In the genomic region with DNA sequence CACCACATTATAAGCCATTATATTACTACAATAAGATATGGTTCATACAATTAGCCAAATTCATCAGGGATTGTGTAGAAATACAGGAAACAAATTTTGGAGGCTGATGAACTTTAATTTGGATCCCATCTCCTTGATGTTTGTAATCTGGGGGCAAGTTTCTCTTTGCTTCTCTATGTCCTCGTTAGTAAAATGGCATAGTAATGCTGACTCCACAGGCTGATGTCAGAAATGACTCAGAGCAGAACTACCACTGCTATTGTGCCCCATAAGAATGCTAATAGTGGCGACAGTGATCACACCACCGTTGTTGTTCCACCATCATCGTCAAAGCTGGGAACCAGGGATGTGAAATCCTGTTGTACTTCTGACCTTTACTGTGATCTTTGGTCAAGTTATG, we compare ENCODE assay signal across 34 cellular contexts.
DNase-seq lines count a peak whose midpoint lies in the region; ATAC-seq and TF ChIP-seq lines count a peak whose summit lies in the region.
"Had no signal": no experiment of that assay in that cellular context is flagged by ENCODE, and none has a peak within 500 bp of the region (broad histone marks: within the 10 kb centered on the region; RNA-seq: fewer than 3 reads in every experiment).

No MANE protein-coding gene starts in this region.

- 76 to 92% (median 80%) methylated on average over 4 of the region's 4 CpGs for WGBS in stomach, 5 donors

- no peaks in the 10 kb centered on the region for H3K27me3 Mint-ChIP-seq in MCF 10A (ENCODE audit: insufficient read depth, unreplicated experiment)
- H3K27me3 Mint-ChIP-seq: activated CD4-positive, alpha-beta memory T cell treated with anti-CD3 and anti-CD28 coated beads, Interleukin-2, amount 10 ng/mL, durations not matched to agents 7 days and 5 days; naive B cell had no signal

- TF ChIP-seq EP300 in stomach (IDR thresholded peaks at IDR 0.05): no peak

- H3K27me3 ChIP-seq in stomach: no peaks in the 10 kb centered on the region
- H3K27me3 ChIP-seq: neutrophil had no signal

- no peaks in the 10 kb centered on the region for H3K36me3 Mint-ChIP-seq in MCF 10A (ENCODE audit: insufficient read depth, unreplicated experiment)
- H3K36me3 Mint-ChIP-seq: brain, mesothelial cell of epicardium, naive B cell had no signal

- H3K4me3 Mint-ChIP-seq in MCF 10A (ENCODE audit: unreplicated experiment): no peak overlapping the region
- H3K4me3 Mint-ChIP-seq: activated CD4-positive, alpha-beta memory T cell treated with anti-CD3 and anti-CD28 coated beads, Interleukin-2, amount 10 ng/mL, durations not matched to agents 7 days and 5 days; activated T-helper 1 cell treated with anti-CD3 and anti-CD28 coated beads, Interleukin-12 subunit alpha, Interleukin-12 subunit beta, Interleukin-2, Interleukin-4 antibody, amounts not matched to agents 30 ng/mL and 10 ng/mL and 1 ng/mL, durations not matched to agents 14 hours and 24 hours and 36 hours; brain; HFFc6; mesothelial cell of epicardium had no signal

- no peaks in the 10 kb centered on the region for H3K9me3 ChIP-seq in stomach
- H3K9me3 ChIP-seq: neutrophil had no signal

- TF ChIP-seq POLR2A in stomach (IDR thresholded peaks at IDR 0.05): no peak

- H3K9me3 Mint-ChIP-seq in MCF 10A (ENCODE audit: unreplicated experiment): no peaks in the 10 kb centered on the region
- H3K9me3 Mint-ChIP-seq: activated CD4-positive, alpha-beta memory T cell treated with anti-CD3 and anti-CD28 coated beads, Interleukin-2, amount 10 ng/mL, durations not matched to agents 7 days and 5 days; activated T-helper 1 cell treated with anti-CD3 and anti-CD28 coated beads, Interleukin-12 subunit alpha, Interleukin-12 subunit beta, Interleukin-2, Interleukin-4 antibody, amounts not matched to agents 30 ng/mL and 10 ng/mL and 1 ng/mL, durations not matched to agents 14 hours and 24 hours and 36 hours; mesothelial cell of epicardium had no signal

- in situ Hi-C loops in astrocyte of the spinal cord (cut with HindIII; ENCODE audit: low sequenced_read_pairs): no loop called here

- H3K27ac ChIP-seq in stomach: no peak overlapping the region
- H3K27ac ChIP-seq: left ventricle myocardium inferior, neutrophil had no signal

- DNase-seq in HT1080 (ENCODE audit: low read depth): peak; percentile 23
- peak; percentile 75 for DNase-seq in astrocyte of the spinal cord (ENCODE audit: low read depth, low spot score)
- peak; percentile 31 for DNase-seq in glomerular endothelial cell (ENCODE audit: extremely low read depth, low read depth, low spot score)
- DNase-seq in stomach: no peak
- no peak for DNase-seq in MCF 10A (ENCODE audit: unreplicated experiment)
- no peak for DNase-seq in NCI-H82 (lab: John Stamatoyannopoulos, UW)
- DNase-seq: activated CD4-positive, alpha-beta memory T cell treated with anti-CD3 and anti-CD28 coated beads, Interleukin-2, amount 10 ng/mL, durations not matched to agents 7 days and 5 days; activated CD4-positive, alpha-beta T cell treated with anti-CD3 and anti-CD28 coated beads for 1 hour; activated CD8-positive, alpha-beta memory T cell treated with anti-CD3 and anti-CD28 coated beads, Interleukin-2, amount 50 U/mL, for 48 hours; activated naive CD4-positive, alpha-beta T cell treated with Interleukin-2 at 50 U/mL for 16 hours; C1 segment of cervical spinal cord; Calu3; DMS79 treated with DMSO at 0.1 percent for 48 hours; GF-D8; HFFc6; left ventricle myocardium inferior; naive B cell; NCI-H1092 treated with DMSO at 0.1 percent for 48 hours; NCI-H187; NCI-H2171 treated with DMSO at 0.1 percent for 48 hours; NCI-H510A treated with DMSO at 0.1 percent for 48 hours; NK-92 treated with Interleukin-12 subunit alpha and Interleukin-12 subunit beta, amount 100 ng/mL, for 24 hours; posterior cingulate gyrus; right cardiac atrium; SHP77 treated with DMSO at 0.1 percent for 48 hours; stimulated activated naive CD4-positive, alpha-beta T cell; T-helper 2 cell had no signal

- POLR2A ChIA-PET in MCF 10A (lab: Yijun Ruan, JAX): no interaction called here

- no peaks in the 10 kb centered on the region for H3K4me1 ChIP-seq in stomach
- H3K4me1 ChIP-seq: left ventricle myocardium inferior had no signal

- TF ChIP-seq CTCF in astrocyte of the spinal cord (IDR thresholded peaks at IDR 0.05; ENCODE audit: low read depth, low read length) (no peak), stomach (IDR thresholded peaks at IDR 0.05) (no peak), MCF 10A (IDR thresholded peaks at IDR 0.05; ENCODE audit: unreplicated experiment) (no peak)

- intact Hi-C loops in stomach (cut with DNase I; ENCODE audit: low total_unique reads): no loop called here
- intact Hi-C loops in MCF 10A (cut with micrococcal nuclease): no loop called here

- H3K27ac Mint-ChIP-seq in MCF 10A (ENCODE audit: low read depth, unreplicated experiment): no peak overlapping the region
- H3K27ac Mint-ChIP-seq: activated CD4-positive, alpha-beta memory T cell treated with anti-CD3 and anti-CD28 coated beads, Interleukin-2, amount 10 ng/mL, durations not matched to agents 7 days and 5 days; activated T-helper 1 cell treated with anti-CD3 and anti-CD28 coated beads, Interleukin-12 subunit alpha, Interleukin-12 subunit beta, Interleukin-2, Interleukin-4 antibody, amounts not matched to agents 30 ng/mL and 10 ng/mL and 1 ng/mL, durations not matched to agents 14 hours and 24 hours and 36 hours; brain; HFFc6; mesothelial cell of epicardium; naive B cell had no signal

- no peak overlapping the region for H3K4me3 ChIP-seq in astrocyte of the spinal cord (ENCODE audit: low read depth, low read length)
- H3K4me3 ChIP-seq in stomach: no peak overlapping the region
- H3K4me3 ChIP-seq: K562, left ventricle myocardium inferior, smooth muscle cell had no signal

- ATAC-seq in HG02840 (IDR thresholded peaks at IDR 0.05; ENCODE audit: low FRiP score, unreplicated experiment): no peak
- ATAC-seq: K562, right cardiac atrium had no signal

- H3K4me1 Mint-ChIP-seq in MCF 10A (ENCODE audit: insufficient read depth, unreplicated experiment): no peaks in the 10 kb centered on the region
- H3K4me1 Mint-ChIP-seq: activated CD4-positive, alpha-beta memory T cell treated with anti-CD3 and anti-CD28 coated beads, Interleukin-2, amount 10 ng/mL, durations not matched to agents 7 days and 5 days; mesothelial cell of epicardium; naive B cell had no signal

- H3K36me3 ChIP-seq in stomach: no peaks in the 10 kb centered on the region
- H3K36me3 ChIP-seq: left ventricle myocardium inferior, neutrophil had no signal

- CTCF ChIA-PET in MCF 10A (lab: Yijun Ruan, JAX): interaction anchor here (1.7 kb wide), 1 partner anchor 21 kb away, joined by 5 read pairs; no protein-coding TSS in a partner anchor

- BruUV-seq in MCF 10A (replicated peaks; lab: Mats Ljungman, UMichigan): no TSS peak

Comparison
In these comparisons a context has a peak if more than half of its experiments do, and no peak if none do; other contexts are left out.
1. DNase-seq: peak in HT1080 (single experiment), astrocyte of the spinal cord (single experiment) and glomerular endothelial cell (single experiment); none in stomach (single experiment), MCF 10A (single experiment) and NCI-H82 (single experiment).